8 cellular contexts compared by ENCODE assay signal in genomic region chr10:69919250-69919649, GRCh38.
"Had no signal": no experiment of that assay in that cellular context is flagged by ENCODE, and none has a peak within 500 bp of the region (broad histone marks: within the 10 kb centered on the region; RNA-seq: fewer than 3 reads in every experiment).

No MANE protein-coding gene starts in this region.

- FAIRE-seq: G401.6, GM12878, GM12891, GM12892, GM18507, GM19239 had no signal

- H3K4me3 ChIP-seq: GM12878 had no signal

- DNase-seq: GDM1, GF-D8 had no signal

- ATAC-seq: GM12878 had no signal
